ENCODE assay signal across 2 cellular contexts in the genomic region with DNA sequence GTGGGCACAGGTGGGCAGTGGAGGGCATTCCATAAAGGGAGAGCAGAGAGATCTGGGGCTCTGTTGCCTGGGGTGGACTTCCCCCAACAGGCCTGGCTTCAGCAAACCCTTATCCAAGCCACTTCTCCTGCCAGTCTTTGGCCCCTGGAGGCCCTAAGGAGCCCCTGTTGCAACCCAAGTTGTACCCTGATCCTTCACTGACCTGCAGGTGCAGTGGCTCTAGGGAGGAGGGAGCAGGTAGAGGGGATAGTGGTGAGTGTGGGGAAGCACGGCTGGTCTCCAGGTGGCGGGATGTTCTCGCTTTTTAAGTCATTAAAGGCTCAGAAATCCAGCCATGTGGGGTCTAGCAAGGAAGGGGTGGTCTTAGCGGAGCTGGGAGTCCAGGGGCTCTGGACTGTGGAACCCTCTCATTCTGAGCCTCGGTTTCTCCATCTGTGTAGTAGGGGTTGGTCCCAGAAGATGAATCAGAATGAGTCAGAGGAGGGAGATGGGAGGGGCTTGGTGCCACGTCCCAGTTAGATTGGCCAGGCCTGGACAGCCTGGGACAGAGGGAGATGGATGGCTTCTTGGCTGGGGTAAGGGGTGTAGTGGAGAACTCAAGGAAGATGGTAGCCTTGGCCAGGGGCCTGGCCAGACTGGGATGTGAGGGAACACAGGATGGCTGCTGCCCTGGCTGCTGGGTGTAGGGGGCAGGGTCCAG.
TF ChIP-seq lines count a peak whose summit lies in the region.

No MANE protein-coding gene starts in this region.

TF ChIP-seq in A549, 52 proteins besides CTCF, POLR2A, EP300 and RAD21:
- TF ChIP-seq CHD2 (IDR thresholded peaks at IDR 0.05; ENCODE audit: low read length, partially characterized antibody) (no peak), FOSL2 (IDR thresholded peaks at IDR 0.05) (no peak), FOSL2 (CRISPR knock-in tag; IDR thresholded peaks at IDR 0.05) (peak; percentile 15; the same call in 1 of the 2 replicates), ZSCAN20 (CRISPR knock-in tag; IDR thresholded peaks at IDR 0.05) (no peak)

TF ChIP-seq in H1, 55 proteins besides CTCF, POLR2A, EP300 and RAD21:
- no peak for TF ChIP-seq RFX5 (IDR thresholded peaks at IDR 0.05; ENCODE audit: borderline replicate concordance, low read depth, low read length)
- 0 out of 2 replicates have a peak, but pooled peaks have one; percentile 35 for TF ChIP-seq EGR1 (IDR thresholded peaks at IDR 0.05; ENCODE audit: borderline replicate concordance, low read depth, low read length)
